ENCODE assay signal across 14 cellular contexts in genomic region chr16:4666537-4667202, GRCh38. TPM values are rescaled to one million over a fixed set of nuclear protein-coding genes. Genes with fewer than 3 reads are reported as not detected.
DNase-seq lines count a peak whose midpoint lies in the region; ATAC-seq and TF ChIP-seq lines count a peak whose summit lies in the region.
"Had no signal": no experiment of that assay in that cellular context is flagged by ENCODE, and none has a peak within 500 bp of the region (broad histone marks: within the 10 kb centered on the region; RNA-seq: fewer than 3 reads in every experiment).

No MANE protein-coding gene starts in this region.

- peak overlapping the region; percentile 91 for H3K4me2 ChIP-seq in BLaER1
- no peak overlapping the region for H3K4me2 ChIP-seq in HCT116 (ENCODE audit: low read length)
- no peak overlapping the region for H3K4me2 ChIP-seq in neural progenitor cell
- H3K4me2 ChIP-seq: KMS-11, PC-9 had no signal

- H3K9me2 ChIP-seq in HCT116 (ENCODE audit: insufficient read depth), result no peaks in the 10 kb centered on the region

- H3K4me3 ChIP-seq in BLaER1, result no peak overlapping the region
- no peak overlapping the region for H3K4me3 ChIP-seq in HCT116 (replicated peaks in 1 of 2; ENCODE audit: low read depth in 1 of 2, low read length in 2 of 2)
- H3K4me3 ChIP-seq in endodermal cell (ENCODE audit: low read length), result no peak overlapping the region
- no peak overlapping the region for H3K4me3 ChIP-seq in neural progenitor cell
- H3K4me3 ChIP-seq in prostate gland, result no peak overlapping the region
- H3K4me3 ChIP-seq in heart left ventricle, result no peak overlapping the region
- H3K4me3 ChIP-seq: PC-9 had no signal

- POLR2A ChIA-PET in HCT116 (lab: Charles Lee), result no interaction called here

- H3K27me3 Mint-ChIP-seq in endodermal cell (ENCODE audit: insufficient read depth) (no peaks in the 10 kb centered on the region), neural progenitor cell (ENCODE audit: insufficient read depth, low read depth) (peaks cover 5% of the 10 kb centered on the region)
- H3K27me3 Mint-ChIP-seq: CD8-positive, alpha-beta memory T cell had no signal

- H3K27ac ChIP-seq in BLaER1 (no peak overlapping the region), HCT116 (ENCODE audit: low read depth, low read length) (no peak overlapping the region), endodermal cell (ENCODE audit: low read depth, low read length) (no peak overlapping the region), neural progenitor cell (no peak overlapping the region), prostate gland (no peak overlapping the region), heart left ventricle (no peak overlapping the region)
- H3K27ac ChIP-seq: KMS-11, PC-9 had no signal

- WGBS in endodermal cell (ENCODE audit: insufficient coverage in 1 of 2, insufficient read length in 1 of 2), 2 experiments, result 94 to 95% methylated on average over 20 of the region's 20 CpGs
- 89% methylated on average over 20 of the region's 20 CpGs for WGBS in prostate gland
- WGBS in heart left ventricle, 4 donors, result 87 to 92% (median 89%) methylated on average over 8 to 20 of the region's 20 CpGs

- H3K4me1 ChIP-seq in BLaER1, result peaks cover 49% of the 10 kb centered on the region
- H3K4me1 ChIP-seq in HCT116 (ENCODE audit: control insufficient read depth in 1 of 2, insufficient read depth in 2 of 2, low read length in 2 of 2), result 0 out of 4 replicates have a peak, but pooled peaks cover 0 to 10% of the 10 kb centered on the region in 2 experiments
- H3K4me1 ChIP-seq in endodermal cell (ENCODE audit: control insufficient read depth, insufficient read depth, low read length), result no peaks in the 10 kb centered on the region
- no peaks in the 10 kb centered on the region for H3K4me1 ChIP-seq in neural progenitor cell
- peaks cover 3% of the 10 kb centered on the region for H3K4me1 ChIP-seq in prostate gland (replicated peaks)
- H3K4me1 ChIP-seq in heart left ventricle, result peaks cover 0 to 34% (median 12%) of the 10 kb centered on the region in 12 donors

- H3K4me1 Mint-ChIP-seq in endodermal cell, result peaks cover 9% of the 10 kb centered on the region
- H3K4me1 Mint-ChIP-seq in neural progenitor cell, result peaks cover 3% of the 10 kb centered on the region

- RAD21 ChIA-PET in HCT116 (lab: Charles Lee; ENCODE audit: low non-redundant PET in 1 of 2, low total read pairs in 2 of 2, uncharacterized antibody in 2 of 2, unreplicated experiment in 2 of 2), result no interaction called here

- H3K9ac ChIP-seq in BLaER1 (no peak overlapping the region), HCT116 (ENCODE audit: low read length) (no peak overlapping the region), endodermal cell (ENCODE audit: extremely low read depth, low read length, poor library complexity, severe bottlenecking) (no peak overlapping the region), neural progenitor cell (no peak overlapping the region)
- H3K9ac ChIP-seq: KMS-11 had no signal

- H3K9me3 Mint-ChIP-seq in endodermal cell, result no peaks in the 10 kb centered on the region
- H3K9me3 Mint-ChIP-seq in neural progenitor cell, result no peaks in the 10 kb centered on the region
- H3K9me3 Mint-ChIP-seq: CD8-positive, alpha-beta memory T cell had no signal

- H3K27ac Mint-ChIP-seq in endodermal cell (no peak overlapping the region), neural progenitor cell (no peak overlapping the region)

- TF ChIP-seq RAD21 in HCT116 (IDR thresholded peaks at IDR 0.05; ENCODE audit: low read depth), result no peak

- H3K36me3 ChIP-seq in BLaER1 (peaks cover 66% of the 10 kb centered on the region), HCT116 (ENCODE audit: control insufficient read depth in 1 of 2, insufficient read depth in 2 of 2, low read length in 2 of 2) (peaks cover 15 to 23% of the 10 kb centered on the region in 2 experiments), endodermal cell (ENCODE audit: control insufficient read depth, insufficient read depth, low read length) (peaks cover 55% of the 10 kb centered on the region), neural progenitor cell (no peaks in the 10 kb centered on the region), prostate gland (peaks cover 0 to 12% of the 10 kb centered on the region in 2 donors), heart left ventricle (peaks cover 0 to 83% (median 68%) of the 10 kb centered on the region in 9 donors)

- TF ChIP-seq CTCF in HCT116 (IDR thresholded peaks at IDR 0.05 in 2 of 3, conservative IDR thresholded peaks at IDR 0.05 in 1 of 3; ENCODE audit: borderline replicate concordance in 1 of 3, insufficient read depth in 1 of 3, low read depth in 2 of 3, low read length in 2 of 3), result no peak
- TF ChIP-seq CTCF in endodermal cell (conservative IDR thresholded peaks at IDR 0.05), result peak; percentile 46
- peak; percentile 7 for TF ChIP-seq CTCF in neural progenitor cell (IDR thresholded peaks at IDR 0.05)
- no peak for TF ChIP-seq CTCF in prostate gland (IDR thresholded peaks at IDR 0.05)
- TF ChIP-seq CTCF in heart left ventricle (IDR thresholded peaks at IDR 0.05), result no peak

- 0 out of 2 replicates have a peak, but pooled peaks have one; percentile 23 for ATAC-seq in HCT116
- ATAC-seq in HG02884 (IDR thresholded peaks at IDR 0.05; ENCODE audit: unreplicated experiment), result no peak
- no peak for ATAC-seq in heart left ventricle

- intact Hi-C loops in HCT116 (cut with micrococcal nuclease) (no loop called here), prostate gland (cut with DNase I) (no loop called here), heart left ventricle (cut with DNase I) (no loop called here)

- peaks cover 62% of the 10 kb centered on the region for H4K20me1 ChIP-seq in BLaER1
- no peaks in the 10 kb centered on the region for H4K20me1 ChIP-seq in HCT116 (ENCODE audit: insufficient read depth)
- peaks cover 4% of the 10 kb centered on the region for H4K20me1 ChIP-seq in neural progenitor cell (ENCODE audit: low read depth)

- DNase-seq in HCT116 (ENCODE audit: low read depth, low spot score) (no peak), endodermal cell (no peak), neural progenitor cell (ENCODE audit: low spot score) (no peak), prostate gland (ENCODE audit: low spot score) (no peak), heart left ventricle (no peak)
- DNase-seq: AML-193; CD8-positive, alpha-beta memory T cell; NCI-H2107; NCI-H345; NCI-H748 treated with DMSO at 0.1 percent for 48 hours; PC-9 had no signal

- H3K79me2 ChIP-seq in HCT116 (ENCODE audit: insufficient read depth, low read length), result no peaks in the 10 kb centered on the region
- H3K79me2 ChIP-seq in neural progenitor cell (ENCODE audit: low read depth), result no peaks in the 10 kb centered on the region

- CTCF ChIA-PET in HCT116 (lab: Charles Lee), result no interaction called here

- TF ChIP-seq POLR2A in HCT116 (IDR thresholded peaks at IDR 0.05; ENCODE audit: borderline replicate concordance, extremely low read depth, insufficient read depth, insufficient read length) (no peak), prostate gland (IDR thresholded peaks at IDR 0.05) (no peak), heart left ventricle (IDR thresholded peaks at IDR 0.05) (no peak)

- H3K36me3 Mint-ChIP-seq in endodermal cell (ENCODE audit: low read depth) (peaks cover 37% of the 10 kb centered on the region), neural progenitor cell (peaks cover 14% of the 10 kb centered on the region)

- H3K27me3 ChIP-seq in BLaER1 (no peaks in the 10 kb centered on the region), HCT116 (ENCODE audit: insufficient read depth, low read length) (no peaks in the 10 kb centered on the region), endodermal cell (ENCODE audit: control insufficient read depth, insufficient read depth, low read length, poor library complexity, severe bottlenecking) (no peaks in the 10 kb centered on the region), neural progenitor cell (no peaks in the 10 kb centered on the region), prostate gland (replicated peaks; ENCODE audit: insufficient read depth) (no peaks in the 10 kb centered on the region), heart left ventricle (no peaks in the 10 kb centered on the region)

- H2AFZ ChIP-seq in HCT116 (ENCODE audit: low read depth, low read length, poor library complexity, severe bottlenecking) (no peak overlapping the region), neural progenitor cell (replicated peaks) (no peak overlapping the region)
- H2AFZ ChIP-seq: PC-9 had no signal

- H3K9me3 ChIP-seq in BLaER1, result no peaks in the 10 kb centered on the region
- H3K9me3 ChIP-seq in HCT116 (ENCODE audit: control insufficient read depth in 1 of 2, insufficient read depth in 1 of 2, low read depth in 1 of 2, low read length in 2 of 2), result no peaks in the 10 kb centered on the region
- no peaks in the 10 kb centered on the region for H3K9me3 ChIP-seq in endodermal cell (ENCODE audit: control insufficient read depth, low read length)
- H3K9me3 ChIP-seq in neural progenitor cell (ENCODE audit: low read depth), result no peaks in the 10 kb centered on the region
- no peaks in the 10 kb centered on the region for H3K9me3 ChIP-seq in prostate gland
- H3K9me3 ChIP-seq in heart left ventricle, result no peaks in the 10 kb centered on the region

- no peaks in the 10 kb centered on the region for H3F3A ChIP-seq in neural progenitor cell (ENCODE audit: low read depth)

- no peak overlapping the region for H3K4me3 Mint-ChIP-seq in endodermal cell
- H3K4me3 Mint-ChIP-seq in neural progenitor cell, result no peak overlapping the region

- no TSS peak for BruUV-seq in HCT116 (replicated peaks; lab: Mats Ljungman, UMichigan)

RNA-seq across cellular contexts. Expression of gene NUDT16L1, which starts 26.7 kb away (rescaled TPM):
- total RNA-seq in HCT116 (2021; ENCODE audit: unreplicated experiment) (23.4 TPM), endodermal cell (10 to 100 TPM; 38.6 to 40.7 TPM), neural progenitor cell (ENCODE audit: low replicate concordance) (10.9 and 39.3 TPM in 2 replicates), prostate gland (10 to 100 TPM; 57.4 to 75.3 TPM), heart left ventricle (10 to 100 TPM; 33.1 to 65.2 (median 46.4) TPM)
- 21.1 and 22.7 TPM in 2 replicates for polyA plus RNA-seq in HCT116 (2012)
- polyA plus RNA-seq in endodermal cell (2013, experiment 1 of 2), result 36.4 TPM
- polyA plus RNA-seq in endodermal cell (2013, experiment 2 of 2), result 33.5 TPM
- 10 to 100 TPM; 47.5 to 51.0 TPM for polyA plus RNA-seq in heart left ventricle

RNA-seq across cellular contexts. Expression of gene MGRN1, which starts 42.0 kb away (rescaled TPM):
- 50.6 TPM for total RNA-seq in HCT116 (2021; ENCODE audit: unreplicated experiment)
- polyA plus RNA-seq in HCT116 (2012), result 26.2 and 33.7 TPM in 2 replicates
- total RNA-seq in endodermal cell, result 10 to 100 TPM; 66.9 to 71.4 TPM
- 52.3 TPM for polyA plus RNA-seq in endodermal cell (2013, experiment 1 of 2)
- 45.0 TPM for polyA plus RNA-seq in endodermal cell (2013, experiment 2 of 2)
- 17.5 and 22.4 TPM in 2 replicates for total RNA-seq in neural progenitor cell (ENCODE audit: low replicate concordance)
- total RNA-seq in prostate gland, result 100 to 1,000 TPM in 1 of 2 donors, 10 to 100 TPM in 1; 59.6 to 101 TPM
- total RNA-seq in heart left ventricle, result 10 to 100 TPM; 28.5 to 75.0 (median 42.0) TPM
- polyA plus RNA-seq in heart left ventricle, result 10 to 100 TPM; 17.9 to 36.9 TPM

RNA-seq across cellular contexts. Expression of gene UBALD1, which starts 52.0 kb away (rescaled TPM):
- 45.9 TPM for total RNA-seq in HCT116 (2021; ENCODE audit: unreplicated experiment)
- 24.9 and 39.8 TPM in 2 replicates for polyA plus RNA-seq in HCT116 (2012)
- 10 to 100 TPM; 46.8 to 49.6 TPM for total RNA-seq in endodermal cell
- polyA plus RNA-seq in endodermal cell (2013, experiment 1 of 2), result 28.8 TPM
- polyA plus RNA-seq in endodermal cell (2013, experiment 2 of 2), result 24.7 TPM
- 0.97 and 11.9 TPM in 2 replicates for total RNA-seq in neural progenitor cell (ENCODE audit: low replicate concordance)
- total RNA-seq in prostate gland, result 10 to 100 TPM; 14.5 to 22.1 TPM
- total RNA-seq in heart left ventricle, result 10 to 100 TPM in 8 of 9 donors, 1 to 10 TPM in 1; 9.1 to 38.9 (median 18.7) TPM
- polyA plus RNA-seq in heart left ventricle, result 10 to 100 TPM; 23.7 to 33.9 TPM

Comparison
In these comparisons a context has a peak if more than half of its experiments do, and no peak if none do; other contexts are left out.
1. CTCF ChIP-seq: peak in endodermal cell (single experiment) and neural progenitor cell (single experiment); none in HCT116 (0 of 3), prostate gland (0 of 4) and heart left ventricle (0 of 12).